ENCODE assay signal across 16 cellular contexts in genomic region chr6:53873922-53874321, GRCh38.
DNase-seq lines count a peak whose midpoint lies in the region; ATAC-seq, FAIRE-seq and TF ChIP-seq lines count a peak whose summit lies in the region.
"Had no signal": no experiment of that assay in that cellular context is flagged by ENCODE, and none has a peak within 500 bp of the region (broad histone marks: within the 10 kb centered on the region; RNA-seq: fewer than 3 reads in every experiment).

No MANE protein-coding gene starts in this region.

- H2AK5ac ChIP-seq in trophoblast cell (ENCODE audit: low read length): peak overlapping the region; percentile 82

- H3K4me3 ChIP-seq in bronchial epithelial cell (ENCODE audit: low read depth, low read length) (no peak overlapping the region), trophoblast cell (ENCODE audit: low read depth, low read length) (no peak overlapping the region), left lung (no peak overlapping the region)
- H3K4me3 ChIP-seq: A549 had no signal

- no peak overlapping the region for H3K9ac ChIP-seq in trophoblast cell (ENCODE audit: low read length)

- H3K27me3 ChIP-seq in bronchial epithelial cell (ENCODE audit: control insufficient read depth, insufficient read depth, low read length) (no peaks in the 10 kb centered on the region), trophoblast cell (ENCODE audit: insufficient read depth, low read length) (no peaks in the 10 kb centered on the region), left lung (no peaks in the 10 kb centered on the region)
- H3K27me3 ChIP-seq: BE2C had no signal

- peak; percentile 10 for DNase-seq in HFFc6
- peak; percentile 58 for DNase-seq in M059J (ENCODE audit: low read depth)
- peak; percentile 63 for DNase-seq in bronchial epithelial cell (ENCODE audit: low read depth)
- peak in 1 of 2 donors; percentile 15 for DNase-seq in trophoblast cell
- DNase-seq in left lung: no peak
- no peak for DNase-seq in natural killer cell
- DNase-seq in NCI-H2171 (lab: John Stamatoyannopoulos, UW): no peak
- DNase-seq: BE2C; CD4-positive, alpha-beta memory T cell; COR-L47; DND-41; KBM-7 had no signal

- H3K4ac ChIP-seq in trophoblast cell (ENCODE audit: low read depth, low read length): peak overlapping the region; percentile 88

- no peak for FAIRE-seq in bronchial epithelial cell (lab: Jason Lieb, UNC)
- FAIRE-seq: A549 had no signal

- H3K14ac ChIP-seq in trophoblast cell (ENCODE audit: low read length): peak overlapping the region; percentile 48

- H2BK120ac ChIP-seq in trophoblast cell (ENCODE audit: insufficient read depth, low read length, poor library complexity): no peak overlapping the region

- intact Hi-C loops in left lung (cut with DNase I) (no loop called here), natural killer cell (cut with micrococcal nuclease) (no loop called here)

- H3K4me1 Mint-ChIP-seq in HFFc6 (ENCODE audit: low read depth) (peaks cover 7% of the 10 kb centered on the region; the same call in 1 of the 2 replicates), natural killer cell (peaks cover 0 to 1% of the 10 kb centered on the region in 2 donors)

- ATAC-seq in GM18867 (IDR thresholded peaks at IDR 0.05; ENCODE audit: unreplicated experiment) (no peak), left lung (no peak), natural killer cell (no peak)
- ATAC-seq: A549, HCT116 had no signal

- H2BK12ac ChIP-seq in trophoblast cell (ENCODE audit: low read length): peak overlapping the region; percentile 43

- H3K27me3 Mint-ChIP-seq in HFFc6 (ENCODE audit: insufficient read depth): no peaks in the 10 kb centered on the region
- H3K27me3 Mint-ChIP-seq in natural killer cell (ENCODE audit: low read depth in 2 of 2): no peaks in the 10 kb centered on the region
- H3K27me3 Mint-ChIP-seq: CD4-positive, alpha-beta memory T cell had no signal

- H3K36me3 ChIP-seq in bronchial epithelial cell (ENCODE audit: control insufficient read depth, insufficient read depth, low read length) (no peaks in the 10 kb centered on the region), trophoblast cell (ENCODE audit: control insufficient read depth in 1 of 2, insufficient read depth in 2 of 2, low read length in 2 of 2) (peaks cover 0 to 6% of the 10 kb centered on the region in 2 experiments), left lung (no peaks in the 10 kb centered on the region)
- H3K36me3 ChIP-seq: BE2C had no signal

- H3K27ac Mint-ChIP-seq in HFFc6 (no peak overlapping the region), natural killer cell (no peak overlapping the region)
- H3K27ac Mint-ChIP-seq: CD4-positive, alpha-beta memory T cell had no signal

- no peak overlapping the region for H3K4me2 ChIP-seq in trophoblast cell (ENCODE audit: low read length)
- H3K4me2 ChIP-seq: A549 had no signal

- H2BK5ac ChIP-seq in trophoblast cell (ENCODE audit: low read depth, low read length, poor library complexity): no peak overlapping the region

- peak overlapping the region; percentile 75 for H3K18ac ChIP-seq in trophoblast cell (ENCODE audit: low read length)

- no peak overlapping the region for H4K91ac ChIP-seq in trophoblast cell (ENCODE audit: low read depth, low read length)

- no peak overlapping the region for H2AFZ ChIP-seq in trophoblast cell (ENCODE audit: insufficient read depth, low read length, poor library complexity)

- H3K9me3 ChIP-seq in trophoblast cell (ENCODE audit: insufficient read depth, low read depth, low read length): peaks cover 2% of the 10 kb centered on the region
- peaks cover 0 to 6% of the 10 kb centered on the region in 2 donors for H3K9me3 ChIP-seq in left lung
- H3K9me3 ChIP-seq: A549, BE2C had no signal

- WGBS in trophoblast cell (ENCODE audit: extremely low coverage, insufficient coverage, insufficient read length): no CpG with 5 or more reads among the region's 4 CpGs

- H3K36me3 Mint-ChIP-seq in HFFc6 (ENCODE audit: low read depth) (peaks cover 12% of the 10 kb centered on the region; the same call in 1 of the 2 replicates), natural killer cell (no peaks in the 10 kb centered on the region)

- peaks cover 15% of the 10 kb centered on the region for H3K79me1 ChIP-seq in trophoblast cell (ENCODE audit: low read length)

- H3K9me3 Mint-ChIP-seq in HFFc6 (no peaks in the 10 kb centered on the region), natural killer cell (peaks cover 0 to 4% of the 10 kb centered on the region in 2 donors)

- H3K27ac ChIP-seq in trophoblast cell (ENCODE audit: low read depth, low read length): no peak overlapping the region
- no peak overlapping the region for H3K27ac ChIP-seq in left lung
- H3K27ac ChIP-seq: A549, C4-2B had no signal

- H3K79me2 ChIP-seq in trophoblast cell (ENCODE audit: control insufficient read depth, insufficient read depth, low read length, poor library complexity): peaks cover 7% of the 10 kb centered on the region

- no peak overlapping the region for H3K23ac ChIP-seq in trophoblast cell (ENCODE audit: low read length)

- H3K4me3 Mint-ChIP-seq in HFFc6 (no peak overlapping the region), natural killer cell (no peak overlapping the region)
- H3K4me3 Mint-ChIP-seq: CD4-positive, alpha-beta memory T cell had no signal

- H4K8ac ChIP-seq in trophoblast cell (ENCODE audit: low read depth, low read length): no peak overlapping the region

- TF ChIP-seq CTCF in HFFc6 (IDR thresholded peaks at IDR 0.05) (no peak), bronchial epithelial cell (IDR thresholded peaks at IDR 0.05; ENCODE audit: insufficient read depth, low read length, severe bottlenecking) (no peak), left lung (IDR thresholded peaks at IDR 0.05) (no peak), natural killer cell (IDR thresholded peaks at IDR 0.05) (no peak)

- no peak overlapping the region for H4K12ac ChIP-seq in trophoblast cell (ENCODE audit: low read depth, low read length)

- H3K4me1 ChIP-seq in trophoblast cell (ENCODE audit: control insufficient read depth in 1 of 2, insufficient read depth in 2 of 2, low read length in 2 of 2) (peaks cover 8 to 10% of the 10 kb centered on the region in 2 experiments), left lung (no peaks in the 10 kb centered on the region)
- H3K4me1 ChIP-seq: A549, BE2C had no signal

Comparison
In these comparisons a context has a peak if more than half of its experiments do, and no peak if none do; other contexts are left out.
1. DNase-seq: peak in HFFc6 (single experiment), M059J (single experiment) and bronchial epithelial cell (single experiment); none in left lung (0 of 2), natural killer cell (single experiment) and NCI-H2171 (single experiment).